1 cellular context compared by ENCODE assay signal in genomic region chr17:78952706-78953105, GRCh38.
TF ChIP-seq lines count a peak whose summit lies in the region.

No MANE protein-coding gene starts in this region.

TF ChIP-seq in HepG2, 621 proteins besides CTCF, POLR2A, EP300 and RAD21:
- TF ChIP-seq KDM2A (CRISPR knock-in tag; IDR thresholded peaks at IDR 0.05; ENCODE audit: borderline replicate concordance, low read depth), result 0 out of 2 replicates have a peak, but pooled peaks have one; percentile 3
- TF ChIP-seq ZNF296 (CRISPR knock-in tag; conservative IDR thresholded peaks at IDR 0.05), result 0 out of 2 replicates have a peak, but pooled peaks have one; percentile 25
- no peak for TF ChIP-seq NCOA1 (CRISPR knock-in tag; IDR thresholded peaks at IDR 0.05)
